In genomic region chr18:56789889-56790180, GRCh38 we compare ENCODE assay signal across 16 cellular contexts.
A peak's percentile ranks its signal among the peaks of the same experiment; 100 is the strongest.
DNase-seq lines count a peak whose midpoint lies in the region; TF ChIP-seq lines count a peak whose summit lies in the region.
"Had no signal": no experiment of that assay in that cellular context is flagged by ENCODE, and none has a peak within 500 bp of the region (broad histone marks: within the 10 kb centered on the region; RNA-seq: fewer than 3 reads in every experiment).

No MANE protein-coding gene starts in this region.

- H3K36me3 Mint-ChIP-seq in nephron progenitor cell (ENCODE audit: low read depth) = no peaks in the 10 kb centered on the region
- peaks cover 9% of the 10 kb centered on the region for H3K36me3 Mint-ChIP-seq in activated naive CD4-positive, alpha-beta T cell treated with anti-CD3 and anti-CD28 coated beads for 36 hours (ENCODE audit: low read depth)
- peaks cover 0 to 39% (median 12%) of the 10 kb centered on the region in 3 donors for H3K36me3 Mint-ChIP-seq in CD8-positive, alpha-beta memory T cell

- H3K4me3 Mint-ChIP-seq in nephron progenitor cell = no peak overlapping the region
- no peak overlapping the region for H3K4me3 Mint-ChIP-seq in activated naive CD4-positive, alpha-beta T cell treated with anti-CD3 and anti-CD28 coated beads for 36 hours
- H3K4me3 Mint-ChIP-seq in CD8-positive, alpha-beta memory T cell = no peak overlapping the region

- DNase-seq in nephron progenitor cell (no peak), NCI-H2196 (lab: John Stamatoyannopoulos, UW; ENCODE audit: unreplicated experiment) (no peak), HCEC 1CT (no peak)
- no peak for DNase-seq in activated naive CD4-positive, alpha-beta T cell treated with anti-CD3 and anti-CD28 coated beads for 36 hours
- DNase-seq in CD8-positive, alpha-beta memory T cell = no peak
- DNase-seq: DMS153; NCI-H1436 treated with DMSO at 0.1 percent for 48 hours; NCI-H226; NCI-H526 treated with DMSO at 0.1 percent for 48 hours; NK-92 treated with Interleukin-12 subunit alpha and Interleukin-12 subunit beta, amount 100 ng/mL, for 24 hours; PC-9; SHP77 had no signal

- no peaks in the 10 kb centered on the region for H3K9me3 Mint-ChIP-seq in nephron progenitor cell
- H3K9me3 Mint-ChIP-seq in activated naive CD4-positive, alpha-beta T cell treated with anti-CD3 and anti-CD28 coated beads for 36 hours = no peaks in the 10 kb centered on the region
- H3K9me3 Mint-ChIP-seq in CD8-positive, alpha-beta memory T cell = no peaks in the 10 kb centered on the region

- POLR2A ChIA-PET in CD8-positive, alpha-beta memory T cell (lab: Charles Lee) = no interaction called here

- no peaks in the 10 kb centered on the region for H3K9me3 ChIP-seq in CD8-positive, alpha-beta memory T cell (ENCODE audit: low read length)
- H3K9me3 ChIP-seq: BLaER1 had no signal

- H3K27ac ChIP-seq in C4-2B (no peak overlapping the region), VCaP (peak overlapping the region; percentile 42; the same call in 1 of the 2 replicates)
- H3K27ac ChIP-seq in CD8-positive, alpha-beta memory T cell (ENCODE audit: low read depth, low read length) = no peak overlapping the region
- H3K27ac ChIP-seq: BLaER1, PC-9 had no signal

- H3K27me3 Mint-ChIP-seq in nephron progenitor cell (ENCODE audit: low read depth, poor library complexity) = no peaks in the 10 kb centered on the region
- no peaks in the 10 kb centered on the region for H3K27me3 Mint-ChIP-seq in activated naive CD4-positive, alpha-beta T cell treated with anti-CD3 and anti-CD28 coated beads for 36 hours (ENCODE audit: low read depth)
- no peaks in the 10 kb centered on the region for H3K27me3 Mint-ChIP-seq in CD8-positive, alpha-beta memory T cell

- no peak overlapping the region for H3K27ac Mint-ChIP-seq in nephron progenitor cell
- no peak overlapping the region for H3K27ac Mint-ChIP-seq in activated naive CD4-positive, alpha-beta T cell treated with anti-CD3 and anti-CD28 coated beads for 36 hours
- H3K27ac Mint-ChIP-seq in CD8-positive, alpha-beta memory T cell = no peak overlapping the region

- H3K4me3 ChIP-seq in CD8-positive, alpha-beta memory T cell (ENCODE audit: low read length) = no peak overlapping the region
- H3K4me3 ChIP-seq: BLaER1, PC-9 had no signal

- intact Hi-C loops in activated naive CD4-positive, alpha-beta T cell treated with anti-CD3 and anti-CD28 coated beads for 36 hours (cut with micrococcal nuclease) = loop anchor here (1.0 to 2.0 kb wide), 3 partner anchors 649 to 773 kb away; no protein-coding TSS in a partner anchor

- H3K36me3 ChIP-seq in CD8-positive, alpha-beta memory T cell (ENCODE audit: insufficient read depth, low read length) = peaks cover 8% of the 10 kb centered on the region
- H3K36me3 ChIP-seq: BLaER1 had no signal

- CTCF ChIA-PET in activated naive CD4-positive, alpha-beta T cell treated with anti-CD3 and anti-CD28 coated beads for 36 hours (lab: Charles Lee) = interaction anchor here (0.7 to 1.2 kb wide), 5 partner anchors 13 to 772 kb away, joined by 3 to 4 read pairs (median 3); no protein-coding TSS in a partner anchor
- CTCF ChIA-PET in CD8-positive, alpha-beta memory T cell (lab: Charles Lee) = no interaction called here

- no peaks in the 10 kb centered on the region for H3K27me3 ChIP-seq in CD8-positive, alpha-beta memory T cell (ENCODE audit: insufficient read depth, low read length, poor library complexity, severe bottlenecking)
- H3K27me3 ChIP-seq: BLaER1 had no signal

- no peaks in the 10 kb centered on the region for H3K4me1 Mint-ChIP-seq in nephron progenitor cell
- H3K4me1 Mint-ChIP-seq in activated naive CD4-positive, alpha-beta T cell treated with anti-CD3 and anti-CD28 coated beads for 36 hours (ENCODE audit: low read depth) = no peaks in the 10 kb centered on the region
- no peaks in the 10 kb centered on the region for H3K4me1 Mint-ChIP-seq in CD8-positive, alpha-beta memory T cell

- TF ChIP-seq CTCF in C4-2B (conservative IDR thresholded peaks at IDR 0.05) (peak; percentile 55), LNCAP (IDR thresholded peaks at IDR 0.05) (peak; percentile 7), VCaP (conservative IDR thresholded peaks at IDR 0.05) (no peak), nephron progenitor cell (IDR thresholded peaks at IDR 0.05) (peak; percentile 30)

- no peaks in the 10 kb centered on the region for H3K4me1 ChIP-seq in CD8-positive, alpha-beta memory T cell (ENCODE audit: insufficient read depth, low read length)
- H3K4me1 ChIP-seq: BLaER1 had no signal
